In the genomic region with DNA sequence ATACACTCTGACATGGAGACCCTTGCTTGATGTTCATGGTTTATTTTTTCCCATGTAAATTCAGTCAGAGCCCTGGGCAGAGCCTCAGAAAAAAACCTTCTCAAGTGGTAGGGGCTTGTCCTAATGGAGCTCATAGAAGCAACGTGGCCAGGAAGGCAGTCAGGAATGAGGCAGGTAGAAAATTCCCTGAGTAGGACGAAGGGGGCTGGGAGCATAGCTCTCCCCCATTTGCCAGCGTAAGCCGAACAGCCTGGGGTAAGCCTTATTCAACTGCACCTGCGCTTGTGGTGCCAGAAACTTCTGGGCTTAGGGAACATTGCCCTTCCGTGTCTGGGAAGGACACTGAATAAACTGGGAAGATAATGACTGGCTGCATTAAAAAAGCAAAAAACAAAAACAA, we compare ENCODE assay signal across 30 cellular contexts.
"Had no signal": no experiment of that assay in that cellular context is flagged by ENCODE, and none has a peak within 500 bp of the region (broad histone marks: within the 10 kb centered on the region; RNA-seq: fewer than 3 reads in every experiment).

No MANE protein-coding gene starts in this region.

- H3K9me3 Mint-ChIP-seq: activated CD4-positive, alpha-beta memory T cell treated with anti-CD3 and anti-CD28 coated beads for 36 hours; activated CD4-positive, alpha-beta T cell treated with anti-CD3 and anti-CD28 coated beads, Interleukin-2, amount 10 ng/mL, durations not matched to agents 24 days and 14 days; activated naive CD4-positive, alpha-beta T cell treated with anti-CD3 and anti-CD28 coated beads for 36 hours; activated T-helper 1 cell treated with anti-CD3 and anti-CD28 coated beads, Interleukin-12 subunit alpha, Interleukin-12 subunit beta, Interleukin-2, Interleukin-4 antibody, amounts not matched to agents 30 ng/mL and 10 ng/mL and 1 ng/mL, durations not matched to agents 14 hours and 24 hours and 36 hours; activated T-helper 2 cell treated with anti-CD3 and anti-CD28 coated beads, Interferon-gamma antibody, Interleukin-2, Interleukin-4, amounts not matched to agents 10 μg/mL and 5 μg/mL and 100 μg/mL, durations not matched to agents 14 hours and 24 hours and 36 hours; central memory CD8-positive, alpha-beta T cell; dendritic cell treated with granulocyte-macrophage colony-stimulating factor and Interleukin-4, amounts not matched to agents 40 ng/mL and 50 ng/mL, for 4 days had no signal

- H3K27ac ChIP-seq: brain microvascular endothelial cell, coronary artery, epithelial cell of prostate, foreskin keratinocyte, gastrocnemius medialis had no signal

- H3K4me1 ChIP-seq: foreskin keratinocyte, gastrocnemius medialis had no signal

- H3K36me3 ChIP-seq: brain microvascular endothelial cell, gastrocnemius medialis had no signal

- H3K4me3 ChIP-seq: coronary artery, gastrocnemius medialis had no signal

- H3K4me3 Mint-ChIP-seq: activated CD4-positive, alpha-beta memory T cell treated with anti-CD3 and anti-CD28 coated beads for 36 hours; activated CD4-positive, alpha-beta T cell treated with anti-CD3 and anti-CD28 coated beads for 36 hours; activated CD4-positive, alpha-beta T cell treated with anti-CD3 and anti-CD28 coated beads, Interleukin-2, amount 10 ng/mL, durations not matched to agents 24 days and 14 days; activated CD8-positive, alpha-beta memory T cell treated with anti-CD3 and anti-CD28 coated beads, Interleukin-2, amount 10 ng/mL, durations not matched to agents 7 days and 5 days; activated CD8-positive, alpha-beta T cell treated with anti-CD3 and anti-CD28 coated beads, Interleukin-2, amount 10 ng/mL, durations not matched to agents 7 days and 5 days; activated naive CD4-positive, alpha-beta T cell treated with anti-CD3 and anti-CD28 coated beads for 36 hours; activated naive CD8-positive, alpha-beta T cell treated with anti-CD3 and anti-CD28 coated beads, Interleukin-2, amount 10 ng/mL, durations not matched to agents 7 days and 5 days; activated T-helper 1 cell treated with anti-CD3 and anti-CD28 coated beads, Interleukin-12 subunit alpha, Interleukin-12 subunit beta, Interleukin-2, Interleukin-4 antibody, amounts not matched to agents 30 ng/mL and 10 ng/mL and 1 ng/mL, durations not matched to agents 14 hours and 24 hours and 36 hours; central memory CD8-positive, alpha-beta T cell; dendritic cell treated with granulocyte-macrophage colony-stimulating factor and Interleukin-4, amounts not matched to agents 40 ng/mL and 50 ng/mL, for 4 days; effector memory CD8-positive, alpha-beta T cell had no signal

- H3K36me3 Mint-ChIP-seq: activated CD4-positive, alpha-beta memory T cell treated with anti-CD3 and anti-CD28 coated beads for 36 hours; activated CD8-positive, alpha-beta memory T cell treated with anti-CD3 and anti-CD28 coated beads, Interleukin-2, amount 10 ng/mL, durations not matched to agents 7 days and 5 days; activated naive CD4-positive, alpha-beta T cell treated with anti-CD3 and anti-CD28 coated beads, Interleukin-2, amount 50 U/mL, for 72 hours; activated naive CD8-positive, alpha-beta T cell treated with anti-CD3 and anti-CD28 coated beads, Interleukin-2, amount 10 ng/mL, durations not matched to agents 7 days and 5 days had no signal

- ATAC-seq: activated CD4-positive, alpha-beta T cell treated with anti-CD3 and anti-CD28 coated beads for 36 hours; activated CD8-positive, alpha-beta memory T cell treated with anti-CD3 and anti-CD28 coated beads, Interleukin-2, amount 10 ng/mL, durations not matched to agents 7 days and 5 days; activated CD8-positive, alpha-beta T cell treated with anti-CD3 and anti-CD28 coated beads, Interleukin-2, amount 10 ng/mL, durations not matched to agents 7 days and 5 days; activated naive CD4-positive, alpha-beta T cell treated with anti-CD3 and anti-CD28 coated beads, Interleukin-2, amount 50 U/mL, for 72 hours; effector memory CD8-positive, alpha-beta T cell; foreskin keratinocyte; gastrocnemius medialis had no signal

- FAIRE-seq: astrocyte, bronchial epithelial cell, endothelial cell of umbilical vein had no signal

- H3K27ac Mint-ChIP-seq: activated CD4-positive, alpha-beta memory T cell treated with anti-CD3 and anti-CD28 coated beads for 36 hours; activated CD4-positive, alpha-beta T cell treated with anti-CD3 and anti-CD28 coated beads for 36 hours; activated CD4-positive, alpha-beta T cell treated with anti-CD3 and anti-CD28 coated beads, Interleukin-2, amount 10 ng/mL, durations not matched to agents 24 days and 14 days; activated CD8-positive, alpha-beta memory T cell treated with anti-CD3 and anti-CD28 coated beads, Interleukin-2, amount 10 ng/mL, durations not matched to agents 7 days and 5 days; activated CD8-positive, alpha-beta T cell treated with anti-CD3 and anti-CD28 coated beads, Interleukin-2, amount 10 ng/mL, durations not matched to agents 7 days and 5 days; activated naive CD4-positive, alpha-beta T cell treated with anti-CD3 and anti-CD28 coated beads for 36 hours; activated naive CD4-positive, alpha-beta T cell treated with anti-CD3 and anti-CD28 coated beads, Interleukin-2, amount 50 U/mL, for 72 hours; activated naive CD8-positive, alpha-beta T cell treated with anti-CD3 and anti-CD28 coated beads, Interleukin-2, amount 10 ng/mL, durations not matched to agents 7 days and 5 days; activated T-helper 1 cell treated with anti-CD3 and anti-CD28 coated beads, Interleukin-12 subunit alpha, Interleukin-12 subunit beta, Interleukin-2, Interleukin-4 antibody, amounts not matched to agents 30 ng/mL and 10 ng/mL and 1 ng/mL, durations not matched to agents 14 hours and 24 hours and 36 hours; activated T-helper 2 cell treated with anti-CD3 and anti-CD28 coated beads, Interferon-gamma antibody, Interleukin-2, Interleukin-4, amounts not matched to agents 10 μg/mL and 5 μg/mL and 100 μg/mL, durations not matched to agents 14 hours and 24 hours and 36 hours; dendritic cell treated with granulocyte-macrophage colony-stimulating factor and Interleukin-4, amounts not matched to agents 40 ng/mL and 50 ng/mL, for 4 days; effector memory CD8-positive, alpha-beta T cell had no signal

- H3K27me3 ChIP-seq: gastrocnemius medialis had no signal

- H3K9me3 ChIP-seq: gastrocnemius medialis had no signal

- DNase-seq: activated CD4-positive, alpha-beta memory T cell treated with anti-CD3 and anti-CD28 coated beads for 36 hours; activated CD4-positive, alpha-beta T cell treated with anti-CD3 and anti-CD28 coated beads for 36 hours; activated CD4-positive, alpha-beta T cell treated with anti-CD3 and anti-CD28 coated beads, Interleukin-2, amount 10 ng/mL, durations not matched to agents 24 days and 14 days; activated CD4-positive, CD25-positive, alpha-beta regulatory T cell; activated CD4-positive, CD25-positive, alpha-beta regulatory T cell treated with anti-CD3 and anti-CD28 coated beads, Interleukin-2, amount 50 U/mL, for 72 hours; activated CD8-positive, alpha-beta memory T cell treated with anti-CD3 and anti-CD28 coated beads, Interleukin-2, amount 10 ng/mL, durations not matched to agents 7 days and 5 days; activated CD8-positive, alpha-beta memory T cell treated with anti-CD3 and anti-CD28 coated beads, Interleukin-2, amount 50 U/mL, for 4 hours; activated CD8-positive, alpha-beta T cell treated with anti-CD3 and anti-CD28 coated beads, Interleukin-2, amount 10 ng/mL, durations not matched to agents 7 days and 5 days; activated effector memory CD4-positive, alpha-beta T cell treated with anti-CD3 and anti-CD28 coated beads, Interleukin-2, amount 50 U/mL, for 16 hours; activated naive CD4-positive, alpha-beta T cell treated with anti-CD3 and anti-CD28 coated beads for 36 hours; activated naive CD8-positive, alpha-beta T cell treated with anti-CD3 and anti-CD28 coated beads, Interleukin-2, amount 10 ng/mL, durations not matched to agents 7 days and 5 days; activated T-cell treated with anti-CD3 and anti-CD28 coated beads, Interleukin-2, amount 50 U/mL, for 1 hour; activated T-cell treated with anti-CD3 and anti-CD28 coated beads, Interleukin-2, amount 50 U/mL, for 48 hours; brain microvascular endothelial cell; effector CD4-positive, alpha-beta T cell; effector memory CD8-positive, alpha-beta T cell; foreskin keratinocyte; gastrocnemius medialis; glutamatergic neuron; T-helper 2 cell had no signal

- H3K4me1 Mint-ChIP-seq: activated CD4-positive, alpha-beta T cell treated with anti-CD3 and anti-CD28 coated beads for 36 hours; activated CD4-positive, alpha-beta T cell treated with anti-CD3 and anti-CD28 coated beads, Interleukin-2, amount 10 ng/mL, durations not matched to agents 24 days and 14 days; activated CD8-positive, alpha-beta memory T cell treated with anti-CD3 and anti-CD28 coated beads, Interleukin-2, amount 10 ng/mL, durations not matched to agents 7 days and 5 days; activated naive CD8-positive, alpha-beta T cell treated with anti-CD3 and anti-CD28 coated beads, Interleukin-2, amount 10 ng/mL, durations not matched to agents 7 days and 5 days; central memory CD8-positive, alpha-beta T cell had no signal
